ENCODE assay signal across 3 cellular contexts in the genomic region with DNA sequence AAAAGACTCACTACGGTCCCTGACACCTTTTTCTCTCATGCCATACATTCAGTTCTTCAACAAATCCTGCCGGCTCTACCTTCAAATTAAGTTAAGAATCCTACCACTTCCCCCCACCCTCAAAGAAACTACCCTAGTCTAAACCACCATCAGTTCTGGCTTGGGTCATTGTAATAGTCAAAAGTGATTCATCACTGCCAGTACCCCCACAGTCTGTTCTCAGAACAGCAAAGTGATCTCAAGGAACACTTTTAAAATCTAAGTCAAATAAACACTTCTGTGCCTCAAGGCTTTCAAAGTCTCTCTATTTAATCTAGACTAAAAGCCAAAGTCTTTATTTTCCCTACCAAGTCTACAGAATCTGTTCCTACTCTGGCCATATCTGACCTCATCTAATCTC.
A peak's percentile ranks its signal among the peaks of the same experiment; 100 is the strongest.
TF ChIP-seq lines count a peak whose summit lies in the region.

No MANE protein-coding gene starts in this region.

TF ChIP-seq in HEK293T, 16 proteins besides CTCF, POLR2A, EP300 and RAD21:
- no peak for TF ChIP-seq ARNT (IDR thresholded peaks at IDR 0.05)
- no peak for TF ChIP-seq FOXK2 (IDR thresholded peaks at IDR 0.05)
- TF ChIP-seq, protein P1, sequence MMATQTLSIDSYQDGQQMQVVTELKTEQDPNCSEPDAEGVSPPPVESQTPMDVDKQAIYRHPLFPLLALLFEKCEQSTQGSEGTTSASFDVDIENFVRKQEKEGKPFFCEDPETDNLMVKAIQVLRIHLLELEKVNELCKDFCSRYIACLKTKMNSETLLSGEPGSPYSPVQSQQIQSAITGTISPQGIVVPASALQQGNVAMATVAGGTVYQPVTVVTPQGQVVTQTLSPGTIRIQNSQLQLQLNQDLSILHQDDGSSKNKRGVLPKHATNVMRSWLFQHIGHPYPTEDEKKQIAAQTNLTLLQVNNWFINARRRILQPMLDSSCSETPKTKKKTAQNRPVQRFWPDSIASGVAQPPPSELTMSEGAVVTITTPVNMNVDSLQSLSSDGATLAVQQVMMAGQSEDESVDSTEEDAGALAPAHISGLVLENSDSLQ (IDR thresholded peaks at IDR 0.05), result peak; percentile 66
- TF ChIP-seq TARDBP (IDR thresholded peaks at IDR 0.05), result no peak
- TF ChIP-seq HDGF (IDR thresholded peaks at IDR 0.05; ENCODE audit: borderline replicate concordance), result no peak

TF ChIP-seq in H1, 55 proteins besides CTCF, POLR2A, EP300 and RAD21:
- no peak for TF ChIP-seq TBP (IDR thresholded peaks at IDR 0.05; ENCODE audit: low read depth, low read length)
- no peak for TF ChIP-seq POU5F1 (IDR thresholded peaks at IDR 0.05; ENCODE audit: low read depth, low read length)
- TF ChIP-seq, protein P2, sequence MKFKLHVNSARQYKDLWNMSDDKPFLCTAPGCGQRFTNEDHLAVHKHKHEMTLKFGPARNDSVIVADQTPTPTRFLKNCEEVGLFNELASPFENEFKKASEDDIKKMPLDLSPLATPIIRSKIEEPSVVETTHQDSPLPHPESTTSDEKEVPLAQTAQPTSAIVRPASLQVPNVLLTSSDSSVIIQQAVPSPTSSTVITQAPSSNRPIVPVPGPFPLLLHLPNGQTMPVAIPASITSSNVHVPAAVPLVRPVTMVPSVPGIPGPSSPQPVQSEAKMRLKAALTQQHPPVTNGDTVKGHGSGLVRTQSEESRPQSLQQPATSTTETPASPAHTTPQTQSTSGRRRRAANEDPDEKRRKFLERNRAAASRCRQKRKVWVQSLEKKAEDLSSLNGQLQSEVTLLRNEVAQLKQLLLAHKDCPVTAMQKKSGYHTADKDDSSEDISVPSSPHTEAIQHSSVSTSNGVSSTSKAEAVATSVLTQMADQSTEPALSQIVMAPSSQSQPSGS (IDR thresholded peaks at IDR 0.05; ENCODE audit: low read length), result no peak
- TF ChIP-seq POLR2AphosphoS5 (IDR thresholded peaks at IDR 0.05; ENCODE audit: low read depth, low read length), result no peak
- TF ChIP-seq KDM4A (IDR thresholded peaks at IDR 0.05; ENCODE audit: low read depth, low read length, severe bottlenecking), result no peak
- no peak for TF ChIP-seq SIRT6 (IDR thresholded peaks at IDR 0.05; ENCODE audit: low read length)

TF ChIP-seq in SK-N-SH treated with all-trans-retinoic acid at 6 μM for 48 hours, 23 proteins besides CTCF, POLR2A, EP300 and RAD21:
- TF ChIP-seq, protein P3, sequence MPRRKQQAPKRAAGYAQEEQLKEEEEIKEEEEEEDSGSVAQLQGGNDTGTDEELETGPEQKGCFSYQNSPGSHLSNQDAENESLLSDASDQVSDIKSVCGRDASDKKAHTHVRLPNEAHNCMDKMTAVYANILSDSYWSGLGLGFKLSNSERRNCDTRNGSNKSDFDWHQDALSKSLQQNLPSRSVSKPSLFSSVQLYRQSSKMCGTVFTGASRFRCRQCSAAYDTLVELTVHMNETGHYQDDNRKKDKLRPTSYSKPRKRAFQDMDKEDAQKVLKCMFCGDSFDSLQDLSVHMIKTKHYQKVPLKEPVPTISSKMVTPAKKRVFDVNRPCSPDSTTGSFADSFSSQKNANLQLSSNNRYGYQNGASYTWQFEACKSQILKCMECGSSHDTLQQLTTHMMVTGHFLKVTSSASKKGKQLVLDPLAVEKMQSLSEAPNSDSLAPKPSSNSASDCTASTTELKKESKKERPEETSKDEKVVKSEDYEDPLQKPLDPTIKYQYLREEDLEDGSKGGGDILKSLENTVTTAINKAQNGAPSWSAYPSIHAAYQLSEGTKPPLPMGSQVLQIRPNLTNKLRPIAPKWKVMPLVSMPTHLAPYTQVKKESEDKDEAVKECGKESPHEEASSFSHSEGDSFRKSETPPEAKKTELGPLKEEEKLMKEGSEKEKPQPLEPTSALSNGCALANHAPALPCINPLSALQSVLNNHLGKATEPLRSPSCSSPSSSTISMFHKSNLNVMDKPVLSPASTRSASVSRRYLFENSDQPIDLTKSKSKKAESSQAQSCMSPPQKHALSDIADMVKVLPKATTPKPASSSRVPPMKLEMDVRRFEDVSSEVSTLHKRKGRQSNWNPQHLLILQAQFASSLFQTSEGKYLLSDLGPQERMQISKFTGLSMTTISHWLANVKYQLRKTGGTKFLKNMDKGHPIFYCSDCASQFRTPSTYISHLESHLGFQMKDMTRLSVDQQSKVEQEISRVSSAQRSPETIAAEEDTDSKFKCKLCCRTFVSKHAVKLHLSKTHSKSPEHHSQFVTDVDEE (CRISPR knock-in tag; IDR thresholded peaks at IDR 0.05), result no peak
- TF ChIP-seq CSDC2 (CRISPR knock-in tag; IDR thresholded peaks at IDR 0.05), result no peak
- no peak for TF ChIP-seq ZC3H10 (CRISPR knock-in tag; IDR thresholded peaks at IDR 0.05)
- no peak for TF ChIP-seq ZFP3 (CRISPR knock-in tag; IDR thresholded peaks at IDR 0.05)
- TF ChIP-seq ZFP30 (CRISPR knock-in tag; IDR thresholded peaks at IDR 0.05), result no peak
- no peak for TF ChIP-seq ARNTL (CRISPR knock-in tag; IDR thresholded peaks at IDR 0.05; ENCODE audit: borderline replicate concordance, low read depth)
- TF ChIP-seq TOX (CRISPR knock-in tag; IDR thresholded peaks at IDR 0.05; ENCODE audit: borderline replicate concordance), result no peak
- TF ChIP-seq BACH2 (CRISPR knock-in tag; IDR thresholded peaks at IDR 0.05; ENCODE audit: borderline replicate concordance), result no peak
- no peak for TF ChIP-seq TCF4 (CRISPR knock-in tag; IDR thresholded peaks at IDR 0.05; ENCODE audit: borderline replicate concordance)
- TF ChIP-seq, protein P4, sequence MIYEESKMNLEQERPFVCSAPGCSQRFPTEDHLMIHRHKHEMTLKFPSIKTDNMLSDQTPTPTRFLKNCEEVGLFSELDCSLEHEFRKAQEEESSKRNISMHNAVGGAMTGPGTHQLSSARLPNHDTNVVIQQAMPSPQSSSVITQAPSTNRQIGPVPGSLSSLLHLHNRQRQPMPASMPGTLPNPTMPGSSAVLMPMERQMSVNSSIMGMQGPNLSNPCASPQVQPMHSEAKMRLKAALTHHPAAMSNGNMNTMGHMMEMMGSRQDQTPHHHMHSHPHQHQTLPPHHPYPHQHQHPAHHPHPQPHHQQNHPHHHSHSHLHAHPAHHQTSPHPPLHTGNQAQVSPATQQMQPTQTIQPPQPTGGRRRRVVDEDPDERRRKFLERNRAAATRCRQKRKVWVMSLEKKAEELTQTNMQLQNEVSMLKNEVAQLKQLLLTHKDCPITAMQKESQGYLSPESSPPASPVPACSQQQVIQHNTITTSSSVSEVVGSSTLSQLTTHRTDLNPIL (CRISPR knock-in tag; IDR thresholded peaks at IDR 0.05; ENCODE audit: low read depth), result no peak
- TF ChIP-seq, protein P5, sequence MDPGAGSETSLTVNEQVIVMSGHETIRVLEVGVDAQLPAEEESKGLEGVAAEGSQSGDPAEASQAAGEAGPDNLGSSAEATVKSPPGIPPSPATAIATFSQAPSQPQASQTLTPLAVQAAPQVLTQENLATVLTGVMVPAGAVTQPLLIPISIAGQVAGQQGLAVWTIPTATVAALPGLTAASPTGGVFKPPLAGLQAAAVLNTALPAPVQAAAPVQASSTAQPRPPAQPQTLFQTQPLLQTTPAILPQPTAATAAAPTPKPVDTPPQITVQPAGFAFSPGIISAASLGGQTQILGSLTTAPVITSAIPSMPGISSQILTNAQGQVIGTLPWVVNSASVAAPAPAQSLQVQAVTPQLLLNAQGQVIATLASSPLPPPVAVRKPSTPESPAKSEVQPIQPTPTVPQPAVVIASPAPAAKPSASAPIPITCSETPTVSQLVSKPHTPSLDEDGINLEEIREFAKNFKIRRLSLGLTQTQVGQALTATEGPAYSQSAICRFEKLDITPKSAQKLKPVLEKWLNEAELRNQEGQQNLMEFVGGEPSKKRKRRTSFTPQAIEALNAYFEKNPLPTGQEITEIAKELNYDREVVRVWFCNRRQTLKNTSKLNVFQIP (CRISPR knock-in tag; IDR thresholded peaks at IDR 0.05; ENCODE audit: borderline replicate concordance, low read depth), result no peak
- TF ChIP-seq ESRRG (CRISPR knock-in tag; IDR thresholded peaks at IDR 0.05), result no peak
- no peak for TF ChIP-seq SNAI2 (CRISPR knock-in tag; IDR thresholded peaks at IDR 0.05)
- no peak for TF ChIP-seq ZNF8 (CRISPR knock-in tag; IDR thresholded peaks at IDR 0.05)
- no peak for TF ChIP-seq OSR1 (CRISPR knock-in tag; IDR thresholded peaks at IDR 0.05)
